In genomic region chr15:66285462-66286280, GRCh38 we compare ENCODE assay signal across 36 cellular contexts. TPM values are rescaled to one million over a fixed set of nuclear protein-coding genes. Genes with fewer than 3 reads are reported as not detected.
DNase-seq lines count a peak whose midpoint lies in the region; ATAC-seq, FAIRE-seq and TF ChIP-seq lines count a peak whose summit lies in the region.
"Had no signal": no experiment of that assay in that cellular context is flagged by ENCODE, and none has a peak within 500 bp of the region (broad histone marks: within the 10 kb centered on the region; RNA-seq: fewer than 3 reads in every experiment).

No MANE protein-coding gene starts in this region.

- POLR2A ChIA-PET in K562 (lab: Yijun Ruan, JAX), result interaction anchor here (0.6 kb wide), 1 partner anchor 675 kb away, joined by 3 read pairs; the partner anchor contains the start of gene INTS14

- 36% methylated on average over 7 of the region's 7 CpGs for WGBS in K562 (ENCODE audit: insufficient coverage, low coverage, missing lambda C conversion rate)

- no peaks in the 10 kb centered on the region for H3K9me2 ChIP-seq in Loucy (replicated peaks; ENCODE audit: low read depth, low read length)

- H3K4me3 ChIP-seq in Loucy (ENCODE audit: low read length, poor library complexity, severe bottlenecking), result no peak overlapping the region
- H3K4me3 ChIP-seq in K562, result no peak overlapping the region
- H3K4me3 ChIP-seq in upper lobe of right lung, result no peak overlapping the region
- H3K4me3 ChIP-seq: esophagus muscularis mucosa, gastrocnemius medialis, prostate gland, SJSA1 had no signal

- H3K9me1 ChIP-seq in K562 (ENCODE audit: control insufficient read depth, insufficient read depth, low read length), result no peaks in the 10 kb centered on the region

- peak overlapping the region; percentile 18 for H3K4me2 ChIP-seq in Loucy (ENCODE audit: low read depth, low read length, poor library complexity, severe bottlenecking)
- H3K4me2 ChIP-seq in K562 (ENCODE audit: insufficient read depth, low read length), result no peak overlapping the region

- FAIRE-seq in K562 (lab: Jason Lieb, UNC), result no peak
- FAIRE-seq: A204.1, G401.6, H1, keratinocyte, TTC549, urothelium cell line had no signal

- CTCF ChIA-PET in K562 (lab: Yijun Ruan, JAX; ENCODE audit: low intra/inter-chr PET ratio), result interaction anchor here (0.7 kb wide), 1 partner anchor 60 kb away, joined by 3 read pairs; no protein-coding TSS in a partner anchor

- H2AFZ ChIP-seq in Loucy (ENCODE audit: low read length), result no peak overlapping the region
- H2AFZ ChIP-seq in K562 (ENCODE audit: low read depth, low read length), result no peak overlapping the region

- no peak overlapping the region for H3K9ac ChIP-seq in Loucy (ENCODE audit: low read depth, low read length, poor library complexity, severe bottlenecking)
- no peak overlapping the region for H3K9ac ChIP-seq in K562 (ENCODE audit: insufficient read depth in 1 of 2, low read depth in 2 of 2, low read length in 2 of 2)

- H4K20me1 ChIP-seq in Loucy (ENCODE audit: insufficient read depth, low read length, poor library complexity, severe bottlenecking) (no peaks in the 10 kb centered on the region), K562 (replicated peaks; ENCODE audit: control insufficient read depth, insufficient read depth, low read length) (peaks cover 3% of the 10 kb centered on the region; the same call in 1 of the 2 replicates)

- TF ChIP-seq CTCF in Loucy (conservative IDR thresholded peaks at IDR 0.05; ENCODE audit: low read length) (no peak), K562 (IDR thresholded peaks at IDR 0.05 in 2 of 3, conservative IDR thresholded peaks at IDR 0.05 in 1 of 3; ENCODE audit: insufficient read depth in 2 of 3, low read depth in 1 of 3, low read length in 3 of 3) (no peak), upper lobe of right lung (IDR thresholded peaks at IDR 0.05) (no peak)

- H3F3A ChIP-seq in Loucy (ENCODE audit: low read depth), result no peaks in the 10 kb centered on the region

- no peaks in the 10 kb centered on the region for H3K27me3 ChIP-seq in Loucy (ENCODE audit: insufficient read depth, low read length, poor library complexity, severe bottlenecking)
- H3K27me3 ChIP-seq in K562 (ENCODE audit: control insufficient read depth in 2 of 2, insufficient read depth in 2 of 2, low read length in 2 of 2), result peaks cover 13 to 15% of the 10 kb centered on the region in 2 experiments
- H3K27me3 ChIP-seq in upper lobe of right lung, result no peaks in the 10 kb centered on the region
- H3K27me3 ChIP-seq: esophagus muscularis mucosa, gastrocnemius medialis, neutrophil had no signal

- H3K79me2 ChIP-seq in Loucy (ENCODE audit: insufficient read depth, low read length), result no peaks in the 10 kb centered on the region
- no peaks in the 10 kb centered on the region for H3K79me2 ChIP-seq in K562 (ENCODE audit: control insufficient read depth, insufficient read depth, low read length)

- peak; percentile 58; the same call in 2 of the 3 replicates for ATAC-seq in K562
- ATAC-seq in upper lobe of right lung, result peak; percentile 46
- no peak for ATAC-seq in GM18873 (IDR thresholded peaks at IDR 0.05; ENCODE audit: low FRiP score, unreplicated experiment)
- ATAC-seq: activated CD4-positive, alpha-beta T cell treated with anti-CD3 and anti-CD28 coated beads for 36 hours; activated CD8-positive, alpha-beta T cell treated with anti-CD3 and anti-CD28 coated beads, Interleukin-2, amount 10 ng/mL, durations not matched to agents 7 days and 5 days; activated naive CD4-positive, alpha-beta T cell treated with anti-CD3 and anti-CD28 coated beads, Interleukin-2, amount 50 U/mL, for 72 hours; gastrocnemius medialis; sciatic nerve; stimulated activated effector memory CD8-positive, alpha-beta T cell treated with anti-CD3 and anti-CD28 coated beads, Interleukin-12 subunit alpha, Interleukin-12 subunit beta, amount 100 ng/mL, for 72 hours had no signal

- in situ Hi-C loops in K562 (cut with MboI), result no loop called here

- H3K4me1 ChIP-seq in Loucy (ENCODE audit: insufficient read depth, low read length, poor library complexity, severe bottlenecking), result peaks cover 8% of the 10 kb centered on the region
- no peaks in the 10 kb centered on the region for H3K4me1 ChIP-seq in K562 (replicated peaks in 1 of 2; ENCODE audit: control insufficient read depth in 2 of 2, insufficient read depth in 2 of 2, low read length in 2 of 2)
- H3K4me1 ChIP-seq in upper lobe of right lung, result no peaks in the 10 kb centered on the region
- H3K4me1 ChIP-seq: gastrocnemius medialis, prostate gland had no signal

- TF ChIP-seq POLR2A in K562 (conservative IDR thresholded peaks at IDR 0.05), result no peak

- BruUV-seq in K562 (replicated peaks; lab: Mats Ljungman, UMichigan), result no TSS peak

- H3K9me3 ChIP-seq in Loucy (ENCODE audit: insufficient read depth, low read depth, low read length) (no peaks in the 10 kb centered on the region), K562 (replicated peaks; ENCODE audit: control insufficient read depth, insufficient read depth, low read depth, low read length) (no peaks in the 10 kb centered on the region), upper lobe of right lung (no peaks in the 10 kb centered on the region)
- H3K9me3 ChIP-seq: esophagus muscularis mucosa, gastrocnemius medialis, neutrophil, prostate gland, SJSA1 had no signal

- H3K36me3 ChIP-seq in Loucy (ENCODE audit: insufficient read depth, low read length), result no peaks in the 10 kb centered on the region
- no peaks in the 10 kb centered on the region for H3K36me3 ChIP-seq in K562 (ENCODE audit: control insufficient read depth, insufficient read depth, low read length)
- no peaks in the 10 kb centered on the region for H3K36me3 ChIP-seq in upper lobe of right lung
- H3K36me3 ChIP-seq: esophagus muscularis mucosa, gastrocnemius medialis, neutrophil, prostate gland, SJSA1 had no signal

- DNase-seq in NCI-H82 (lab: John Stamatoyannopoulos, UW) (peak; percentile 6), NCI-H82 treated with DMSO at 0.1 percent for 48 hours (lab: John Stamatoyannopoulos, UW; ENCODE audit: unreplicated experiment) (no peak), K562 (ENCODE audit: extremely low read depth in 1 of 4, low spot score in 3 of 4) (peak in 1 of 4 experiments; percentile 37), upper lobe of right lung (no peak), UCSD-AML1 (lab: John Stamatoyannopoulos, UW; ENCODE audit: unreplicated experiment) (no peak), NCI-H1105 treated with DMSO at 0.1 percent for 48 hours (lab: John Stamatoyannopoulos, UW) (no peak)
- DNase-seq: activated CD4-positive, alpha-beta T cell treated with anti-CD3 and anti-CD28 coated beads for 36 hours; activated CD8-positive, alpha-beta T cell treated with anti-CD3 and anti-CD28 coated beads, Interleukin-2, amount 10 ng/mL, durations not matched to agents 7 days and 5 days; anterior cingulate cortex; CD8-positive, alpha-beta memory T cell; cortex of kidney; endodermal cell; gastrocnemius medialis; MM.1S; naive B cell; NCI-H1436; NCI-H510A; stimulated activated CD4-positive, alpha-beta T cell treated with anti-CD3 and anti-CD28 coated beads, Interleukin-4, amount 100 ng/mL, for 24 hours had no signal

- intact Hi-C loops in K562 (cut with micrococcal nuclease), result loop anchor here (5.0 to 10.0 kb wide), 3 partner anchors 33 to 303 kb away; partner anchors contain the start of gene MEGF11
- intact Hi-C loops in upper lobe of right lung (cut with DNase I), result no loop called here

- TF ChIP-seq RAD21 in K562 (CRISPR knock-in tag; conservative IDR thresholded peaks at IDR 0.05 in 1 of 2, IDR thresholded peaks at IDR 0.05 in 1 of 2), result no peak

- TF ChIP-seq EP300 in K562 (IDR thresholded peaks at IDR 0.05; ENCODE audit: low read length), result no peak; the same call in 1 of the 2 replicates

- no peak overlapping the region for H3K27ac ChIP-seq in K562 (ENCODE audit: extremely low read depth, low read depth, low read length)
- no peak overlapping the region for H3K27ac ChIP-seq in upper lobe of right lung
- H3K27ac ChIP-seq: esophagus muscularis mucosa, gastrocnemius medialis, neutrophil, prostate gland, SJSA1 had no signal

RNA-seq across cellular contexts. Expression of gene DIS3L, which starts 7.7 kb away (rescaled TPM):
- 20.0 and 41.6 TPM in 2 replicates for total RNA-seq in K562 (2011; cell fraction: chromatin; rRNA removed; ENCODE audit: low replicate concordance)
- total RNA-seq in K562 (2011; cell fraction: nucleolus; rRNA removed), result 15.7 and 16.5 TPM in 2 replicates
- 16.1 and 17.0 TPM in 2 replicates for total RNA-seq in K562 (2011; cell fraction: nucleoplasm; rRNA removed)
- total RNA-seq in K562 (2014; rRNA removed) (11.8 and 16.2 TPM in 2 replicates), K562 (2014; rRNA removed; fragmentation: Illumina TruSeq; extraction: Trizol) (25.0 and 25.4 TPM in 2 replicates), K562 (2015; rRNA removed; fragmentation: Illumina TruSeq; extraction: Trizol) (25.4 and 25.6 TPM in 2 replicates), K562 (2021) (16.6 and 16.9 TPM in 2 replicates), upper lobe of right lung (27.1 TPM)
- polyA plus RNA-seq in K562 (2011; rRNA removed) (19.8 and 34.6 TPM in 2 replicates), K562 (2014; fragmentation: Illumina TruSeq; extraction: Trizol) (16.4 and 19.4 TPM in 2 replicates), K562 (2014; fragmentation: Nextera tagmentation; extraction: Ambion mirVana) (1 to 10 TPM; 5.9 to 6.4 TPM), K562 (2014; rRNA removed) (15.1 and 15.3 TPM in 2 replicates)
- polyA plus RNA-seq in K562 (2011; cell fraction: cytosol; rRNA removed), result 6.5 and 11.5 TPM in 2 replicates
- 7.7 and 9.5 TPM in 2 replicates for polyA plus RNA-seq in K562 (2011; cell fraction: nucleus; rRNA removed)
- 13.2 and 20.8 TPM in 2 replicates for polyA plus RNA-seq in K562 (2012)
- 77.1 and 80.9 TPM in 2 replicates for polyA minus RNA-seq in K562 (2011; rRNA and poly(A)+ RNA removed)
- polyA minus RNA-seq in K562 (2011; cell fraction: cytosol; rRNA and poly(A)+ RNA removed), result 9.5 and 21.1 TPM in 2 replicates
- 11.8 and 20.4 TPM in 2 replicates for polyA minus RNA-seq in K562 (2011; cell fraction: nucleus; rRNA and poly(A)+ RNA removed)

RNA-seq across cellular contexts. Expression of gene MEGF11, which starts 32.1 kb away (rescaled TPM):
- total RNA-seq in K562 (2011; cell fraction: chromatin; rRNA removed; ENCODE audit: low replicate concordance), result 0.26 TPM in 1 of 2 replicates, not detected in the other
- 0.66 TPM in 1 of 2 replicates, not detected in the other for total RNA-seq in K562 (2011; cell fraction: nucleolus; rRNA removed)
- 0.46 TPM in 1 of 2 replicates, not detected in the other for total RNA-seq in K562 (2011; cell fraction: nucleoplasm; rRNA removed)
- total RNA-seq in K562 (2014; rRNA removed), result not detected in 2 replicates
- total RNA-seq in K562 (2014; rRNA removed; fragmentation: Illumina TruSeq; extraction: Trizol), result not detected in 2 replicates
- not detected in 2 replicates for total RNA-seq in K562 (2015; rRNA removed; fragmentation: Illumina TruSeq; extraction: Trizol)
- total RNA-seq in K562 (2021), result not detected in 2 replicates
- not detected in 2 replicates for polyA plus RNA-seq in K562 (2011; rRNA removed)
- 0.18 TPM in 1 of 2 replicates, not detected in the other for polyA plus RNA-seq in K562 (2011; cell fraction: cytosol; rRNA removed)
- polyA plus RNA-seq in K562 (2011; cell fraction: nucleus; rRNA removed), result not detected in 2 replicates
- 0.44 and 1.9 TPM in 2 replicates for polyA plus RNA-seq in K562 (2012)
- not detected in 2 replicates for polyA plus RNA-seq in K562 (2014; fragmentation: Illumina TruSeq; extraction: Trizol)
- polyA plus RNA-seq in K562 (2014; fragmentation: Nextera tagmentation; extraction: Ambion mirVana), result under 1 TPM; 0.06 to 0.20 TPM
- 0.23 TPM in 1 of 2 replicates, not detected in the other for polyA plus RNA-seq in K562 (2014; rRNA removed)
- not detected in 2 replicates for polyA minus RNA-seq in K562 (2011; rRNA and poly(A)+ RNA removed)
- polyA minus RNA-seq in K562 (2011; cell fraction: cytosol; rRNA and poly(A)+ RNA removed), result not detected in 2 replicates
- polyA minus RNA-seq in K562 (2011; cell fraction: nucleus; rRNA and poly(A)+ RNA removed), result 0.44 TPM in 1 of 2 replicates, not detected in the other
- total RNA-seq in upper lobe of right lung, result 3.0 TPM
- total RNA-seq: activated CD4-positive, alpha-beta T cell treated with anti-CD3 and anti-CD28 coated beads for 36 hours; activated CD8-positive, alpha-beta T cell treated with anti-CD3 and anti-CD28 coated beads, Interleukin-2, amount 10 ng/mL, durations not matched to agents 7 days and 5 days; activated naive CD4-positive, alpha-beta T cell treated with anti-CD3 and anti-CD28 coated beads, Interleukin-2, amount 50 U/mL, for 72 hours; activated T-helper 2 cell treated with anti-CD3 and anti-CD28 coated beads, Interferon-gamma antibody, Interleukin-2, Interleukin-4, amounts not matched to agents 10 μg/mL and 5 μg/mL and 100 μg/mL, durations not matched to agents 14 hours and 24 hours and 36 hours; cardiac septum; CD8-positive, alpha-beta memory T cell; gastrocnemius medialis; prostate gland; RPMI7951 had no signal
- polyA plus RNA-seq: CD8-positive, alpha-beta memory T cell; keratinocyte had no signal
